In genomic region chr1:100325415-100326324, GRCh38 we compare ENCODE assay signal across 1 cellular context.
TF ChIP-seq lines count a peak whose summit lies in the region.

No MANE protein-coding gene starts in this region.

TF ChIP-seq in H1, 55 proteins besides CTCF, POLR2A, EP300 and RAD21:
- TF ChIP-seq CTBP2 (IDR thresholded peaks at IDR 0.05; ENCODE audit: borderline replicate concordance, insufficient read depth, insufficient read length, low read length) = no peak
- no peak for TF ChIP-seq EZH2 (IDR thresholded peaks at IDR 0.05; ENCODE audit: low read depth, low read length, severe bottlenecking)
- peak; percentile 28 for TF ChIP-seq ASH2L (IDR thresholded peaks at IDR 0.05; ENCODE audit: low read length)
- TF ChIP-seq TAF1 (IDR thresholded peaks at IDR 0.05; ENCODE audit: low read depth, low read length) = no peak
- TF ChIP-seq TBP (IDR thresholded peaks at IDR 0.05; ENCODE audit: low read depth, low read length) = 0 out of 2 replicates have a peak, but pooled peaks have one; percentile 30
- no peak for TF ChIP-seq CREB1 (IDR thresholded peaks at IDR 0.05)
- TF ChIP-seq SP1 (IDR thresholded peaks at IDR 0.05; ENCODE audit: low read depth, low read length) = peak; percentile 54; the same call in 1 of the 2 replicates
- TF ChIP-seq RFX5 (IDR thresholded peaks at IDR 0.05; ENCODE audit: borderline replicate concordance, low read depth, low read length) = no peak
- TF ChIP-seq SIX5 (IDR thresholded peaks at IDR 0.05; ENCODE audit: low read depth, low read length) = 0 out of 2 replicates have a peak, but pooled peaks have one; percentile 18
- TF ChIP-seq BRCA1 (IDR thresholded peaks at IDR 0.05; ENCODE audit: low read depth, low read length) = no peak
- no peak for TF ChIP-seq SIRT6 (IDR thresholded peaks at IDR 0.05; ENCODE audit: low read length)
- TF ChIP-seq SRF (IDR thresholded peaks at IDR 0.05; ENCODE audit: low read depth, low read length) = peak; percentile 77
- TF ChIP-seq CHD1 (IDR thresholded peaks at IDR 0.05; ENCODE audit: low read depth, low read length) = no peak
- no peak for TF ChIP-seq CEBPB (IDR thresholded peaks at IDR 0.05; ENCODE audit: low read depth, low read length)
